Comparison of ENCODE assay signal across 14 cellular contexts in genomic region chr10:5709865-5710264, GRCh38. TPM values are rescaled to one million over a fixed set of nuclear protein-coding genes. Genes with fewer than 3 reads are reported as not detected.
DNase-seq lines count a peak whose midpoint lies in the region; ATAC-seq and TF ChIP-seq lines count a peak whose summit lies in the region.
"Had no signal": no experiment of that assay in that cellular context is flagged by ENCODE, and none has a peak within 500 bp of the region (broad histone marks: within the 10 kb centered on the region; RNA-seq: fewer than 3 reads in every experiment).

No MANE protein-coding gene starts in this region.

- peaks cover 8% of the 10 kb centered on the region for H3K36me3 Mint-ChIP-seq in CD8-positive, alpha-beta T cell

- no peaks in the 10 kb centered on the region for H3K9me3 ChIP-seq in CD8-positive, alpha-beta T cell (ENCODE audit: low read length)
- H3K9me3 ChIP-seq in SU-DHL-6 (ENCODE audit: insufficient read depth, low read length): no peaks in the 10 kb centered on the region
- H3K9me3 ChIP-seq: transverse colon had no signal

- H3K27ac Mint-ChIP-seq in CD8-positive, alpha-beta T cell: peak overlapping the region; percentile 42

- H3K4me1 ChIP-seq in CD8-positive, alpha-beta T cell (ENCODE audit: insufficient read depth, low read length): peaks cover 45% of the 10 kb centered on the region

- no peaks in the 10 kb centered on the region for H3K9me2 ChIP-seq in SU-DHL-6 (replicated peaks; ENCODE audit: insufficient read depth, low read length)

- POLR2A ChIA-PET in CD8-positive, alpha-beta T cell (lab: Charles Lee): interaction anchor here (0.6 kb wide), 1 partner anchor 1934 kb away, joined by 3 read pairs; no protein-coding TSS in a partner anchor

- peak overlapping the region; percentile 90 for H3K4me2 ChIP-seq in SU-DHL-6 (ENCODE audit: low read depth, low read length, poor library complexity, severe bottlenecking)

- CTCF ChIA-PET in CD8-positive, alpha-beta T cell (lab: Charles Lee): no interaction called here

- intact Hi-C loops in CD8-positive, alpha-beta T cell (cut with DNase I, micrococcal nuclease): no loop called here

- no peak for TF ChIP-seq CTCF in CD8-positive, alpha-beta T cell (IDR thresholded peaks at IDR 0.05)
- no peak for TF ChIP-seq CTCF in SU-DHL-6 (IDR thresholded peaks at IDR 0.05; ENCODE audit: insufficient read depth, low read length, poor library complexity, severe bottlenecking)

- no peak overlapping the region for H3K27ac ChIP-seq in CD8-positive, alpha-beta T cell (ENCODE audit: low read depth, low read length)
- H3K27ac ChIP-seq in SU-DHL-6 (ENCODE audit: low read depth, low read length): peak overlapping the region; percentile 80
- H3K27ac ChIP-seq: 22Rv1, transverse colon had no signal

- H3K9me3 Mint-ChIP-seq in CD8-positive, alpha-beta T cell: peaks cover 1% of the 10 kb centered on the region
- H3K9me3 Mint-ChIP-seq: CD14-positive monocyte had no signal

- H4K20me1 ChIP-seq in SU-DHL-6 (ENCODE audit: low read depth, low read length): peaks cover 56% of the 10 kb centered on the region

- H3F3A ChIP-seq in SU-DHL-6 (ENCODE audit: insufficient read depth): peaks cover 78% of the 10 kb centered on the region

- H3K4me1 Mint-ChIP-seq in CD8-positive, alpha-beta T cell (ENCODE audit: low read depth): peaks cover 80% of the 10 kb centered on the region

- no peak for ATAC-seq in CD8-positive, alpha-beta T cell
- ATAC-seq in HG03108 (IDR thresholded peaks at IDR 0.05; ENCODE audit: unreplicated experiment): no peak

- peak overlapping the region; percentile 3 for H3K4me3 Mint-ChIP-seq in CD8-positive, alpha-beta T cell

- no peak overlapping the region for H3K4me3 ChIP-seq in CD8-positive, alpha-beta T cell (ENCODE audit: low read depth, low read length)
- H3K4me3 ChIP-seq in SU-DHL-6 (ENCODE audit: insufficient read depth, low read length, poor library complexity, severe bottlenecking): peak overlapping the region; percentile 2
- H3K4me3 ChIP-seq: skin epidermis, transverse colon had no signal

- peak overlapping the region; percentile 11 for H3K9ac ChIP-seq in SU-DHL-6 (ENCODE audit: low read length)

- DNase-seq in DMS79 treated with DMSO at 0.1 percent for 48 hours (lab: John Stamatoyannopoulos, UW): peak; percentile 1
- DNase-seq in DMS79 (lab: John Stamatoyannopoulos, UW): no peak
- no peak for DNase-seq in CD8-positive, alpha-beta T cell
- peak; percentile 34 for DNase-seq in fibroblast of peridontal ligament (ENCODE audit: extremely low read depth)
- no peak for DNase-seq in OCI-M2 (lab: John Stamatoyannopoulos, UW; ENCODE audit: unreplicated experiment)
- no peak for DNase-seq in H4 (ENCODE audit: low spot score)
- DNase-seq: NCI-H1092, NCI-H2171, transverse colon had no signal

- H3K79me2 ChIP-seq in SU-DHL-6 (ENCODE audit: insufficient read depth, low read length): peaks cover 100% of the 10 kb centered on the region

- no peaks in the 10 kb centered on the region for H3K36me3 ChIP-seq in CD8-positive, alpha-beta T cell (ENCODE audit: insufficient read depth, low read length)
- peaks cover 16% of the 10 kb centered on the region; the same call in 1 of the 2 replicates for H3K36me3 ChIP-seq in SU-DHL-6 (ENCODE audit: low read length)
- H3K36me3 ChIP-seq: transverse colon had no signal

- H3K27me3 Mint-ChIP-seq in CD8-positive, alpha-beta T cell (ENCODE audit: low read depth): no peaks in the 10 kb centered on the region

- no peaks in the 10 kb centered on the region for H3K27me3 ChIP-seq in CD8-positive, alpha-beta T cell (ENCODE audit: insufficient read depth, low read length)
- H3K27me3 ChIP-seq in SU-DHL-6 (ENCODE audit: low read length): no peaks in the 10 kb centered on the region
- H3K27me3 ChIP-seq: transverse colon had no signal

- H2AFZ ChIP-seq in SU-DHL-6 (ENCODE audit: low read depth, low read length, severe bottlenecking): no peak overlapping the region

RNA-seq across cellular contexts. Expression of gene TASOR2, which starts 25.2 kb away (rescaled TPM):
- 10 to 100 TPM; 52.7 to 61.2 TPM for total RNA-seq in CD8-positive, alpha-beta T cell
- total RNA-seq in H4 (2014; rRNA removed; shearing (Covaris generic)): 25.2 and 42.4 TPM in 2 replicates

RNA-seq across cellular contexts. Expression of gene ASB13, which starts 43.5 kb away (rescaled TPM):
- total RNA-seq in CD8-positive, alpha-beta T cell: 1 to 10 TPM; 1.6 to 1.9 TPM
- 9.1 and 11.3 TPM in 2 replicates for total RNA-seq in H4 (2014; rRNA removed; shearing (Covaris generic))

Comparison
In these comparisons a context has a peak if more than half of its experiments do, and no peak if none do; other contexts are left out.
1. DNase-seq: peak in DMS79 treated with DMSO at 0.1 percent for 48 hours (single experiment) and fibroblast of peridontal ligament (single experiment); none in DMS79 (single experiment), CD8-positive, alpha-beta T cell (0 of 7), OCI-M2 (single experiment) and H4 (single experiment).